Comparison of ENCODE assay signal across 13 cellular contexts in the genomic region with DNA sequence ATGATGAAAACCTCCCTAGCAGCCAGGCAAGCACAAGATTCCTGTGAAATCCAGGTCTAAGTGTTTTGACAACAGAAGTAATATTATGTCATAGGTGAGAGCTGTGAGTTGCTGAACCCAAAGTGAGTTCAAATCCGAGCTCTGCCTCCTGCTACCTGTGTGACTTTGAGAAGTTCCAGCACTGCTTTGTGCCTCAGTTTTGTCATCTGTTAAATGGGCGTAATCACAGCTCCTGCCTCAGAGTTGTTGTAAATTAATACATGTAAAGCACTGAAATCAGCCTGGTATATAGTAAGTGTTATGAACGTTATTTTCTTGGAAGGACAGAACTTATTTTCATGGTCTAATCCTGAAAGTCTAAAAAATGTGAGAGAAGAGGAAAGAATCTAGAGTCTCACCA. TPM values are rescaled to one million over a fixed set of nuclear protein-coding genes. Genes with fewer than 3 reads are reported as not detected.
"Had no signal": no experiment of that assay in that cellular context is flagged by ENCODE, and none has a peak within 500 bp of the region (broad histone marks: within the 10 kb centered on the region; RNA-seq: fewer than 3 reads in every experiment).

No MANE protein-coding gene starts in this region.

RNA-seq across cellular contexts. Expression of a gene that starts 38.7 kb away (rescaled TPM):
- total RNA-seq: osteoblast, prostate gland, pulmonary artery endothelial cell, right atrium auricular region, smooth muscle cell, suprapubic skin, testis, transverse colon, vagina had no signal
- polyA plus RNA-seq: neural cell, ovary, spleen, urinary bladder had no signal
